8 cellular contexts compared by ENCODE assay signal in genomic region chr22:36470162-36470993, GRCh38. TPM values are rescaled to one million over a fixed set of nuclear protein-coding genes. Genes with fewer than 3 reads are reported as not detected.
DNase-seq lines count a peak whose midpoint lies in the region; ATAC-seq and TF ChIP-seq lines count a peak whose summit lies in the region.

No MANE protein-coding gene starts in this region.

- H3K9ac ChIP-seq in BLaER1 (peak overlapping the region; percentile 67), endocrine pancreas (ENCODE audit: control insufficient read depth, insufficient read depth, low read length) (peak overlapping the region; percentile 15)

- H3K27me3 Mint-ChIP-seq in mesothelial cell of epicardium (ENCODE audit: low read depth) = no peaks in the 10 kb centered on the region

- POLR2A ChIA-PET in HEK293 (lab: Yijun Ruan, JAX) = interaction anchor here (0.6 to 1.9 kb wide), 16 partner anchors 12 to 182 kb away, joined by 3 to 13 read pairs (median 4); partner anchors contain the start of gene MYH9

- CTCF ChIA-PET in HEK293 (lab: Yijun Ruan, JAX) = interaction anchor here (0.5 to 7.3 kb wide), 60 partner anchors 8 to 1604 kb away, joined by 3 to 132 read pairs (median 4); partner anchors contain the start of genes APOL2 and MYH9

- no peak for ATAC-seq in GM19463 (IDR thresholded peaks at IDR 0.05; ENCODE audit: unreplicated experiment)

- peaks cover 10% of the 10 kb centered on the region for H3K36me3 Mint-ChIP-seq in mesothelial cell of epicardium

- peaks cover 4% of the 10 kb centered on the region for H3K4me1 Mint-ChIP-seq in mesothelial cell of epicardium

- H3K9me3 Mint-ChIP-seq in mesothelial cell of epicardium = no peaks in the 10 kb centered on the region

- H4K20me1 ChIP-seq in BLaER1 = no peaks in the 10 kb centered on the region

- H3K9me3 ChIP-seq in BLaER1 (no peaks in the 10 kb centered on the region), HEK293 (ENCODE audit: control insufficient read depth, insufficient read depth, low read depth, low read length) (no peaks in the 10 kb centered on the region), endocrine pancreas (ENCODE audit: control insufficient read depth, low read length) (no peaks in the 10 kb centered on the region)

- H3K4me1 ChIP-seq in BLaER1 (peaks cover 93% of the 10 kb centered on the region), HEK293 (ENCODE audit: control insufficient read depth, insufficient read depth, low read length) (peaks cover 14% of the 10 kb centered on the region), endocrine pancreas (ENCODE audit: control insufficient read depth, insufficient read depth, low read length) (no peaks in the 10 kb centered on the region)

- DNase-seq in NOMO-1 (lab: John Stamatoyannopoulos, UW; ENCODE audit: unreplicated experiment in 2 of 2) (peak; percentile 82 to 88), mesothelial cell of epicardium (ENCODE audit: low spot score in 2 of 2, unreplicated experiment in 2 of 2) (peak; percentile 65 to 83)
- DNase-seq in activated CD8-positive, alpha-beta memory T cell treated with anti-CD3 and anti-CD28 coated beads for 48 hours (ENCODE audit: low read depth in 2 of 3, low spot score in 2 of 3) = peak; percentile 35 to 63 (median 48)
- peak; percentile 60 for DNase-seq in stimulated activated CD8-positive, alpha-beta memory T cell treated with anti-CD3 and anti-CD28 coated beads, Interleukin-15, amount 100 ng/mL, for 1 hour (ENCODE audit: low read depth)

- peak overlapping the region; percentile 91 for H3K27ac ChIP-seq in BLaER1
- no peak overlapping the region for H3K27ac ChIP-seq in HEK293 (ENCODE audit: extremely low read depth, low read depth, low read length)

- H3K36me3 ChIP-seq in BLaER1 = peaks cover 44% of the 10 kb centered on the region
- peaks cover 23 to 81% of the 10 kb centered on the region in 2 experiments for H3K36me3 ChIP-seq in HEK293 (ENCODE audit: control insufficient read depth in 2 of 2, insufficient read depth in 1 of 2, low read length in 2 of 2)
- H3K36me3 ChIP-seq in endocrine pancreas (ENCODE audit: control insufficient read depth, insufficient read depth, low read length) = no peaks in the 10 kb centered on the region

- H3K27me3 ChIP-seq in BLaER1 (no peaks in the 10 kb centered on the region), endocrine pancreas (ENCODE audit: control insufficient read depth, insufficient read depth, low read length) (no peaks in the 10 kb centered on the region)

- H3K4me2 ChIP-seq in BLaER1 = peak overlapping the region; percentile 88

- H3K4me3 Mint-ChIP-seq in mesothelial cell of epicardium = no peak overlapping the region

- H3K4me3 ChIP-seq in BLaER1 (no peak overlapping the region), HEK293 (ENCODE audit: low read depth, low read length) (no peak overlapping the region), endocrine pancreas (ENCODE audit: control insufficient read depth, insufficient read depth, low read length) (no peak overlapping the region)

- TF ChIP-seq CTCF in HEK293 (tag by site-specific recombination; IDR thresholded peaks at IDR 0.05) (peak; percentile 87), mesothelial cell of epicardium (IDR thresholded peaks at IDR 0.05; ENCODE audit: unreplicated experiment) (peak; percentile 79)

- H3K27ac Mint-ChIP-seq in mesothelial cell of epicardium = peak overlapping the region; percentile 82

TF ChIP-seq in HEK293, 187 proteins besides CTCF, POLR2A, EP300 and RAD21 (continues in another document):
- TF ChIP-seq EGR2 (tag by site-specific recombination; IDR thresholded peaks at IDR 0.05; ENCODE audit: low read depth) = 0 out of 2 replicates have a peak, but pooled peaks have one; percentile 14
- no peak for TF ChIP-seq HIC1 (tag by site-specific recombination; IDR thresholded peaks at IDR 0.05)
- TF ChIP-seq ZNF600 (tag by site-specific recombination; IDR thresholded peaks at IDR 0.05) = 0 out of 2 replicates have a peak, but pooled peaks have one; percentile 17
- peak; percentile 75; the same call in 1 of the 2 replicates for TF ChIP-seq ZNF660 (tag by site-specific recombination; IDR thresholded peaks at IDR 0.05)
- TF ChIP-seq ZFHX2 (tag by site-specific recombination; conservative IDR thresholded peaks at IDR 0.05) = 0 out of 2 replicates have a peak, but pooled peaks have one; percentile 16
- peak; percentile 91 for TF ChIP-seq ZNF654 (tag by site-specific recombination; IDR thresholded peaks at IDR 0.05; ENCODE audit: low read depth)
- no peak for TF ChIP-seq ZNF280D (tag by site-specific recombination; IDR thresholded peaks at IDR 0.05)
- peak; percentile 64 for TF ChIP-seq ZBTB8A (tag by site-specific recombination; IDR thresholded peaks at IDR 0.05)
- 0 out of 2 replicates have a peak, but pooled peaks have one; percentile 26 for TF ChIP-seq SP7 (tag by site-specific recombination; IDR thresholded peaks at IDR 0.05)
- peak; percentile 31; the same call in 1 of the 2 replicates for TF ChIP-seq ZBTB17 (tag by site-specific recombination; IDR thresholded peaks at IDR 0.05)
- TF ChIP-seq IKZF3 (tag by site-specific recombination; IDR thresholded peaks at IDR 0.05) = peak; percentile 52; the same call in 1 of the 2 replicates
- TF ChIP-seq PBX3 (CRISPR knock-in tag; IDR thresholded peaks at IDR 0.05) = peak; percentile 78; the same call in 1 of the 2 replicates
- no peak for TF ChIP-seq ZBTB48 (tag by site-specific recombination; IDR thresholded peaks at IDR 0.05)
- TF ChIP-seq ZNF398 (tag by site-specific recombination; IDR thresholded peaks at IDR 0.05) = no peak
- peak; percentile 74; the same call in 1 of the 2 replicates for TF ChIP-seq ZSCAN30 (tag by site-specific recombination; IDR thresholded peaks at IDR 0.05)
- TF ChIP-seq ZXDB (tag by site-specific recombination; IDR thresholded peaks at IDR 0.05) = 0 out of 2 replicates have a peak, but pooled peaks have one; percentile 15

RNA-seq across cellular contexts. Expression of gene TXN2, which starts 11.1 kb away (rescaled TPM):
- 54.9 to 64.1 TPM (median 59.1 TPM) in 3 replicates for total RNA-seq in mesothelial cell of epicardium

RNA-seq across cellular contexts. Expression of gene FOXRED2, which starts 36.5 kb away (rescaled TPM):
- 39.8 to 43.9 TPM (median 39.9 TPM) in 3 replicates for total RNA-seq in mesothelial cell of epicardium

RNA-seq across cellular contexts. Expression of gene EIF3D, which starts 58.6 kb away (rescaled TPM):
- 194 to 204 TPM (median 197 TPM) in 3 replicates for total RNA-seq in mesothelial cell of epicardium
